18 cellular contexts compared by ENCODE assay signal in genomic region chr13:36369268-36370107, GRCh38. TPM values are rescaled to one million over a fixed set of nuclear protein-coding genes. Genes with fewer than 3 reads are reported as not detected.
DNase-seq lines count a peak whose midpoint lies in the region; ATAC-seq and TF ChIP-seq lines count a peak whose summit lies in the region.
"Had no signal": no experiment of that assay in that cellular context is flagged by ENCODE, and none has a peak within 500 bp of the region (broad histone marks: within the 10 kb centered on the region; RNA-seq: fewer than 3 reads in every experiment).

No MANE protein-coding gene starts in this region.

- no peak for TF ChIP-seq EP300 in gastroesophageal sphincter (IDR thresholded peaks at IDR 0.05)

- H3K4me1 ChIP-seq in breast epithelium (no peaks in the 10 kb centered on the region), gastroesophageal sphincter (peaks cover 0 to 6% (median 0%) of the 10 kb centered on the region in 3 donors)
- H3K4me1 ChIP-seq: lower lobe of right lung had no signal

- H3K4me3 ChIP-seq in breast epithelium (no peak overlapping the region), gastroesophageal sphincter (no peak overlapping the region)
- H3K4me3 ChIP-seq: lower lobe of right lung had no signal

- no peaks in the 10 kb centered on the region for H3K36me3 ChIP-seq in breast epithelium
- peaks cover 0 to 12% of the 10 kb centered on the region in 2 donors for H3K36me3 ChIP-seq in gastroesophageal sphincter
- H3K36me3 ChIP-seq: lower lobe of right lung had no signal

- H3K27me3 ChIP-seq in breast epithelium (no peaks in the 10 kb centered on the region), gastroesophageal sphincter (no peaks in the 10 kb centered on the region)

- H3K27ac ChIP-seq in caudate nucleus (ENCODE audit: low read depth, low read length) (peak overlapping the region; percentile 94), breast epithelium (no peak overlapping the region), gastroesophageal sphincter (peak overlapping the region in 1 of 4 donors; percentile 24)
- H3K27ac ChIP-seq: lower lobe of right lung had no signal

- WGBS in gastroesophageal sphincter (ENCODE audit: low coverage in 1 of 2), 2 donors: 53 to 57% methylated on average over 7 to 8 of the region's 8 CpGs

- H3K9me3 ChIP-seq in breast epithelium (no peaks in the 10 kb centered on the region), gastroesophageal sphincter (no peaks in the 10 kb centered on the region)
- H3K9me3 ChIP-seq: lower lobe of right lung had no signal

- intact Hi-C loops in breast epithelium (cut with DNase I; ENCODE audit: low total_unique reads): loop anchor here (10.0 kb wide), 1 partner anchor 955 kb away; no protein-coding TSS in a partner anchor

- DNase-seq in GM03348 (ENCODE audit: low spot score): peak; percentile 41
- no peak for DNase-seq in caudate nucleus (lab: John Stamatoyannopoulos, UW)
- peak; percentile 60 for DNase-seq in globus pallidus (ENCODE audit: low spot score)
- peak; percentile 46 for DNase-seq in renal cortical epithelial cell (ENCODE audit: low read depth)
- no peak for DNase-seq in breast epithelium (ENCODE audit: low spot score in 2 of 2)
- DNase-seq: activated CD4-positive, alpha-beta T cell treated with anti-CD3 and anti-CD28 coated beads, Interleukin-2, amount 10 ng/mL, durations not matched to agents 7 days and 5 days; activated naive CD4-positive, alpha-beta T cell; Caco-2; Kasumi-1; lower lobe of right lung; NCI-H1092 treated with DMSO at 0.1 percent for 48 hours; NCI-H2081 treated with DMSO at 0.1 percent for 48 hours; NCI-H524; stimulated activated CD4-positive, alpha-beta T cell treated with anti-CD3 and anti-CD28 coated beads, Interleukin-2, amount 100 ng/mL, for 24 hours; stimulated activated naive CD4-positive, alpha-beta T cell treated with Interleukin-2 at 50 U/mL for 16 hours had no signal

- TF ChIP-seq CTCF in breast epithelium (IDR thresholded peaks at IDR 0.05): no peak
- no peak for TF ChIP-seq CTCF in gastroesophageal sphincter (IDR thresholded peaks at IDR 0.05)

- ATAC-seq in GM21360 (IDR thresholded peaks at IDR 0.05; ENCODE audit: unreplicated experiment): no peak
- ATAC-seq in HG03196 (IDR thresholded peaks at IDR 0.05; ENCODE audit: unreplicated experiment): no peak
- no peak for ATAC-seq in gastroesophageal sphincter
- ATAC-seq: lower lobe of right lung had no signal

- TF ChIP-seq POLR2A in breast epithelium (IDR thresholded peaks at IDR 0.05): no peak
- no peak for TF ChIP-seq POLR2A in gastroesophageal sphincter (IDR thresholded peaks at IDR 0.05)

RNA-seq across cellular contexts. Expression of gene SPART, which starts 23.3 kb away (rescaled TPM):
- total RNA-seq in renal cortical epithelial cell (65.1 and 152 TPM in 2 replicates), breast epithelium (100 to 1,000 TPM in 2 of 3 donors, 10 to 100 TPM in 1; 79.6 to 111 (median 105) TPM), gastroesophageal sphincter (100 to 1,000 TPM; 113 to 173 (median 128) TPM)
- total RNA-seq: Caco-2 had no signal

Comparison
In these comparisons a context has a peak if more than half of its experiments do, and no peak if none do; other contexts are left out.
1. DNase-seq: peak in GM03348 (single experiment), globus pallidus (single experiment) and renal cortical epithelial cell (single experiment); none in caudate nucleus (0 of 61) and breast epithelium (0 of 2).